In genomic region chr22:37880668-37881440, GRCh38 we compare ENCODE assay signal across 13 cellular contexts. TPM values are rescaled to one million over a fixed set of nuclear protein-coding genes. Genes with fewer than 3 reads are reported as not detected.
DNase-seq lines count a peak whose midpoint lies in the region; ATAC-seq lines count a peak whose summit lies in the region.
"Had no signal": no experiment of that assay in that cellular context is flagged by ENCODE, and none has a peak within 500 bp of the region (broad histone marks: within the 10 kb centered on the region; RNA-seq: fewer than 3 reads in every experiment).

No MANE protein-coding gene starts in this region.

- DNase-seq in HCEC 1CT (peak; percentile 73), astrocyte of the hippocampus (ENCODE audit: low read depth, low spot score) (peak; percentile 51), fibroblast of the conjunctiva (ENCODE audit: low read depth) (peak; percentile 43), posterior cingulate gyrus (peak in 9 of 10 donors; percentile 45 to 94 (median 62)), NCI-H2171 (lab: John Stamatoyannopoulos, UW) (no peak), H4 (ENCODE audit: low spot score) (no peak), RPMI8226 (no peak), left colon (no peak)
- DNase-seq: activated CD4-positive, CD25-positive, alpha-beta regulatory T cell; activated CD8-positive, alpha-beta memory T cell treated with anti-CD3 and anti-CD28 coated beads, Interleukin-2, amount 50 U/mL, for 4 hours; activated naive CD8-positive, alpha-beta T cell treated with anti-CD3 and anti-CD28 coated beads, Interleukin-2, amount 50 U/mL, for 24 hours; endodermal cell; stimulated activated naive CD8-positive, alpha-beta T cell treated with anti-CD3 and anti-CD28 coated beads, Interleukin-15, Interleukin-2, amounts not matched to agents 100 U/mL and 50 U/mL, for 24 hours had no signal

- intact Hi-C loops in posterior cingulate gyrus (cut with DNase I): no loop called here
- intact Hi-C loops in left colon (cut with DNase I, micrococcal nuclease): no loop called here

- ATAC-seq in left colon: no peak
- ATAC-seq: activated naive CD8-positive, alpha-beta T cell treated with anti-CD3 and anti-CD28 coated beads, Interleukin-2, amount 50 U/mL, for 24 hours; stimulated activated naive CD8-positive, alpha-beta T cell treated with anti-CD3 and anti-CD28 coated beads, Interleukin-15, Interleukin-2, amounts not matched to agents 100 U/mL and 50 U/mL, for 24 hours had no signal

RNA-seq across cellular contexts. Expression of gene MICALL1, which starts 25.2 kb away (rescaled TPM):
- total RNA-seq in H4 (2014; rRNA removed; shearing (Covaris generic)): 11.6 and 17.2 TPM in 2 replicates
- total RNA-seq in left colon: 10 to 100 TPM; 26.6 to 32.6 TPM

RNA-seq across cellular contexts. Expression of gene EIF3L, which starts 31.6 kb away (rescaled TPM):
- 478 and 514 TPM in 2 replicates for total RNA-seq in H4 (2014; rRNA removed; shearing (Covaris generic))
- 100 to 1,000 TPM; 362 to 388 TPM for total RNA-seq in left colon

RNA-seq across cellular contexts. Expression of gene ANKRD54, which starts 36.7 kb away (rescaled TPM):
- 18.3 and 19.5 TPM in 2 replicates for total RNA-seq in H4 (2014; rRNA removed; shearing (Covaris generic))
- total RNA-seq in left colon: 10 to 100 TPM; 21.1 to 25.6 TPM

RNA-seq across cellular contexts. Expression of gene GALR3, which starts 57.7 kb away (rescaled TPM):
- not detected in 2 replicates for total RNA-seq in H4 (2014; rRNA removed; shearing (Covaris generic))
- total RNA-seq in left colon: not detected

Comparison
In these comparisons a context has a peak if more than half of its experiments do, and no peak if none do; other contexts are left out.
1. DNase-seq: peak in HCEC 1CT (single experiment), astrocyte of the hippocampus (single experiment), fibroblast of the conjunctiva (single experiment) and posterior cingulate gyrus (9 of 10); none in NCI-H2171 (single experiment), H4 (single experiment), RPMI8226 (single experiment) and left colon (0 of 2).